ENCODE assay signal across 7 cellular contexts in genomic region chr16:15168953-15169352, GRCh38.
DNase-seq lines count a peak whose midpoint lies in the region; ATAC-seq, FAIRE-seq and TF ChIP-seq lines count a peak whose summit lies in the region.
"Not testable (repeated sequence)": the region's sequence is repeated elsewhere in the genome, so short reads cannot be mapped to it uniquely, and the experiment has no call there.

No MANE protein-coding gene starts in this region.

- peak; percentile 1 for DNase-seq in AG08396 (ENCODE audit: low spot score)
- DNase-seq in M059J (ENCODE audit: low read depth), result peak; percentile 2
- DNase-seq in astrocyte (ENCODE audit: low read depth); left ventricle myocardium superior; psoas muscle: not testable (repeated sequence)
- peak; percentile 19 for DNase-seq in left kidney (ENCODE audit: low read depth, low spot score)

- not testable (repeated sequence) for H3K4me3 Mint-ChIP-seq in astrocyte (ENCODE audit: unreplicated experiment)

- not testable (repeated sequence) for H3K9me3 Mint-ChIP-seq in astrocyte (ENCODE audit: unreplicated experiment)

- not testable (repeated sequence) for H3K4me1 ChIP-seq in HEK293 (ENCODE audit: control insufficient read depth, insufficient read depth, low read length); astrocyte (ENCODE audit: insufficient read depth, low read length); psoas muscle

- not testable (repeated sequence) for H3K27me3 Mint-ChIP-seq in astrocyte (ENCODE audit: low read depth, unreplicated experiment)

- POLR2A ChIA-PET in HEK293 (lab: Yijun Ruan, JAX), result not testable (repeated sequence)

- H3K9ac ChIP-seq in astrocyte (ENCODE audit: low read length), result not testable (repeated sequence)

- not testable (repeated sequence) for H3K27ac ChIP-seq in HEK293 (ENCODE audit: extremely low read depth, low read depth, low read length); astrocyte (ENCODE audit: low read depth, low read length); psoas muscle

- H4K20me1 ChIP-seq in astrocyte (ENCODE audit: insufficient read depth, low read length), result not testable (repeated sequence)

- not testable (repeated sequence) for FAIRE-seq in astrocyte (lab: Jason Lieb, UNC)

- not testable (repeated sequence) for H3K36me3 Mint-ChIP-seq in astrocyte (ENCODE audit: low read depth, unreplicated experiment)

- H2AFZ ChIP-seq in astrocyte (ENCODE audit: low read depth, low read length), result not testable (repeated sequence)

- not testable (repeated sequence) for H3K4me1 Mint-ChIP-seq in astrocyte (ENCODE audit: low read depth, unreplicated experiment)

- H3K4me2 ChIP-seq in astrocyte (ENCODE audit: low read length), result not testable (repeated sequence)

- H3K4me3 ChIP-seq in HEK293 (ENCODE audit: low read depth, low read length); astrocyte (ENCODE audit: insufficient read depth, low read depth, low read length); psoas muscle: not testable (repeated sequence)

- not testable (repeated sequence) for H3K36me3 ChIP-seq in HEK293 (ENCODE audit: control insufficient read depth in 2 of 2, insufficient read depth in 1 of 2, low read length in 2 of 2); astrocyte (ENCODE audit: insufficient read depth, low read length); psoas muscle (ENCODE audit: insufficient read depth in 1 of 2, low read depth in 1 of 2)

- TF ChIP-seq CTCF in HEK293 (tag by site-specific recombination; IDR thresholded peaks at IDR 0.05); astrocyte (IDR thresholded peaks at IDR 0.05; ENCODE audit: insufficient read depth, low read depth, low read length); psoas muscle (IDR thresholded peaks at IDR 0.05): not testable (repeated sequence)

- ATAC-seq in left ventricle myocardium superior, result peak; percentile 34
- peak; percentile 70 to 97 (median 94) for ATAC-seq in psoas muscle

- CTCF ChIA-PET in HEK293 (lab: Yijun Ruan, JAX), result not testable (repeated sequence)

- H3K27me3 ChIP-seq in astrocyte (ENCODE audit: insufficient read depth, low read length); psoas muscle (ENCODE audit: insufficient read depth in 3 of 3, low read length in 2 of 3): not testable (repeated sequence)

- H3K9me3 ChIP-seq in HEK293 (ENCODE audit: control insufficient read depth, insufficient read depth, low read depth, low read length); astrocyte (ENCODE audit: insufficient read depth, low read depth, low read length); psoas muscle: not testable (repeated sequence)

- WGBS in psoas muscle, 3 donors, result 48 to 59% (median 54%) methylated on average over 4 to 5 of the region's 5 CpGs

- peak overlapping the region; percentile 55 for H3K27ac Mint-ChIP-seq in astrocyte (ENCODE audit: unreplicated experiment)

- not testable (repeated sequence) for H3K79me2 ChIP-seq in astrocyte (ENCODE audit: insufficient read depth, low read length)

- intact Hi-C loops in left ventricle myocardium superior (cut with micrococcal nuclease); psoas muscle (cut with DNase I): not testable (repeated sequence)

TF ChIP-seq in HEK293, 187 proteins besides CTCF, POLR2A, EP300 and RAD21:
- TF ChIP-seq ZBTB21 (tag by site-specific recombination; IDR thresholded peaks at IDR 0.05) (peak; percentile 74), ZNF629 (tag by site-specific recombination; IDR thresholded peaks at IDR 0.05) (peak; percentile 80)
- TF ChIP-seq, protein P1, sequence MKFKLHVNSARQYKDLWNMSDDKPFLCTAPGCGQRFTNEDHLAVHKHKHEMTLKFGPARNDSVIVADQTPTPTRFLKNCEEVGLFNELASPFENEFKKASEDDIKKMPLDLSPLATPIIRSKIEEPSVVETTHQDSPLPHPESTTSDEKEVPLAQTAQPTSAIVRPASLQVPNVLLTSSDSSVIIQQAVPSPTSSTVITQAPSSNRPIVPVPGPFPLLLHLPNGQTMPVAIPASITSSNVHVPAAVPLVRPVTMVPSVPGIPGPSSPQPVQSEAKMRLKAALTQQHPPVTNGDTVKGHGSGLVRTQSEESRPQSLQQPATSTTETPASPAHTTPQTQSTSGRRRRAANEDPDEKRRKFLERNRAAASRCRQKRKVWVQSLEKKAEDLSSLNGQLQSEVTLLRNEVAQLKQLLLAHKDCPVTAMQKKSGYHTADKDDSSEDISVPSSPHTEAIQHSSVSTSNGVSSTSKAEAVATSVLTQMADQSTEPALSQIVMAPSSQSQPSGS (tag by site-specific recombination; IDR thresholded peaks at IDR 0.05; ENCODE audit: low read depth), result peak; percentile 58; the same call in 1 of the 2 replicates
